31 cellular contexts compared by ENCODE assay signal in the genomic region with DNA sequence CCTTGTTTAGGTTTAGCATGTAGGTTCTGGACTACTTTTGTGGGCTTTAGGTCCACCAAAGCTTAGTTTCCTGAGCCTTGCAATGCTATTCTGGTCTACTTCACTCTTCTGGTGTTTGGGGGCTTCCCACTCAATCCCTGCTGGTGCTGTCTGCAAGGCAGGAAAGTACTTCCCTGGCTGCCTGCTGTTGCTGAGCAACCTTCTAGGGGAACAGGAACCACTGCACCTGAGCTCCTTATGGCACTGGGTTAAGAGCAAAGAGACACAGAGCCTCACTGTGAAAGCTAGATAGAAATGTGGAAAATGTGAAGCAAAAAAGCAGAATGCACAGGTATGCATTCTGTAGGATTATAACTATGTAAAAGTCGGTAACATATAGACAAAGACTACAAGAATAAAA. TPM values are rescaled to one million over a fixed set of nuclear protein-coding genes. Genes with fewer than 3 reads are reported as not detected.
"Had no signal": no experiment of that assay in that cellular context is flagged by ENCODE, and none has a peak within 500 bp of the region (broad histone marks: within the 10 kb centered on the region; RNA-seq: fewer than 3 reads in every experiment).

No MANE protein-coding gene starts in this region.

- H3K36me3 ChIP-seq: ascending aorta, cardiac muscle cell, MG63, SJCRH30 had no signal

- H3K27ac Mint-ChIP-seq: activated CD4-positive, alpha-beta T cell treated with anti-CD3 and anti-CD28 coated beads for 36 hours; activated CD4-positive, alpha-beta T cell treated with anti-CD3 and anti-CD28 coated beads, Interleukin-2, amount 10 ng/mL, durations not matched to agents 7 days and 5 days; activated naive CD4-positive, alpha-beta T cell treated with anti-CD3 and anti-CD28 coated beads, Interleukin-2, amount 50 U/mL, for 24 hours; activated naive CD8-positive, alpha-beta T cell treated with anti-CD3 and anti-CD28 coated beads, Interleukin-2, amount 10 ng/mL, durations not matched to agents 7 days and 5 days had no signal

- H3K4me1 ChIP-seq: ascending aorta, SJCRH30 had no signal

- H3K4me3 ChIP-seq: ascending aorta, cardiac muscle cell, MG63, SJCRH30, SK-N-MC had no signal

- DNase-seq: activated CD4-positive, alpha-beta T cell treated with anti-CD3 and anti-CD28 coated beads for 36 hours; activated CD4-positive, alpha-beta T cell treated with anti-CD3 and anti-CD28 coated beads, Interleukin-2, amount 10 ng/mL, durations not matched to agents 7 days and 5 days; activated CD4-positive, alpha-beta T cell treated with anti-CD3 and anti-CD28 coated beads, Interleukin-2, amount 50 U/mL, for 48 hours; activated effector memory CD4-positive, alpha-beta T cell treated with Interleukin-2 at 50 U/mL for 16 hours; activated naive CD4-positive, alpha-beta T cell; activated naive CD8-positive, alpha-beta T cell treated with anti-CD3 and anti-CD28 coated beads, Interleukin-2, amount 10 ng/mL, durations not matched to agents 7 days and 5 days; Kasumi-1; KG1; MG63; NCI-H1092; NCI-H1436 treated with DMSO at 0.1 percent for 48 hours; NCI-H1694 treated with DMSO at 0.1 percent for 48 hours; NCI-H2029; NCI-H345; NCI-H524 treated with DMSO at 0.1 percent for 48 hours; SHP77; SJCRH30; T1000 had no signal

- H3K4me1 Mint-ChIP-seq: activated CD4-positive, alpha-beta T cell treated with anti-CD3 and anti-CD28 coated beads for 36 hours; activated CD4-positive, alpha-beta T cell treated with anti-CD3 and anti-CD28 coated beads, Interleukin-2, amount 10 ng/mL, durations not matched to agents 7 days and 5 days; activated naive CD4-positive, alpha-beta T cell treated with anti-CD3 and anti-CD28 coated beads, Interleukin-2, amount 50 U/mL, for 24 hours; activated naive CD8-positive, alpha-beta T cell treated with anti-CD3 and anti-CD28 coated beads, Interleukin-2, amount 10 ng/mL, durations not matched to agents 7 days and 5 days; central memory CD8-positive, alpha-beta T cell had no signal

- ATAC-seq: activated CD4-positive, alpha-beta T cell treated with anti-CD3 and anti-CD28 coated beads for 36 hours; activated CD4-positive, CD25-positive, alpha-beta regulatory T cell treated with anti-CD3 and anti-CD28 coated beads, Interleukin-2, amount 50 U/mL, for 24 hours; Panc1 had no signal

- H3K9me3 ChIP-seq: ascending aorta, MG63, SJCRH30 had no signal

- H3K27ac ChIP-seq: ascending aorta, cardiac muscle cell, SJCRH30, SK-N-MC had no signal

- H3K36me3 Mint-ChIP-seq: activated naive CD8-positive, alpha-beta T cell treated with anti-CD3 and anti-CD28 coated beads, Interleukin-2, amount 10 ng/mL, durations not matched to agents 7 days and 5 days had no signal

- H3K9me3 Mint-ChIP-seq: activated CD4-positive, alpha-beta T cell treated with anti-CD3 and anti-CD28 coated beads, Interleukin-2, amount 10 ng/mL, durations not matched to agents 7 days and 5 days; activated naive CD4-positive, alpha-beta T cell treated with anti-CD3 and anti-CD28 coated beads, Interleukin-2, amount 50 U/mL, for 24 hours; activated naive CD8-positive, alpha-beta T cell treated with anti-CD3 and anti-CD28 coated beads, Interleukin-2, amount 10 ng/mL, durations not matched to agents 7 days and 5 days; central memory CD8-positive, alpha-beta T cell had no signal

- H3K4me3 Mint-ChIP-seq: activated CD4-positive, alpha-beta T cell treated with anti-CD3 and anti-CD28 coated beads for 36 hours; activated CD4-positive, alpha-beta T cell treated with anti-CD3 and anti-CD28 coated beads, Interleukin-2, amount 10 ng/mL, durations not matched to agents 7 days and 5 days; activated naive CD4-positive, alpha-beta T cell treated with anti-CD3 and anti-CD28 coated beads, Interleukin-2, amount 50 U/mL, for 24 hours; activated naive CD8-positive, alpha-beta T cell treated with anti-CD3 and anti-CD28 coated beads, Interleukin-2, amount 10 ng/mL, durations not matched to agents 7 days and 5 days; central memory CD8-positive, alpha-beta T cell had no signal

RNA-seq across cellular contexts. Expression of gene MPO, which starts 17.0 kb away (rescaled TPM):
- total RNA-seq: activated CD4-positive, alpha-beta T cell treated with anti-CD3 and anti-CD28 coated beads, Interleukin-2, amount 10 ng/mL, durations not matched to agents 7 days and 5 days; activated CD8-positive, alpha-beta memory T cell treated with anti-CD3 and anti-CD28 coated beads for 36 hours; activated naive CD8-positive, alpha-beta T cell treated with anti-CD3 and anti-CD28 coated beads, Interleukin-2, amount 10 ng/mL, durations not matched to agents 7 days and 5 days; cardiac muscle cell; chondrocyte; NCI-H460; T-helper 2 cell treated with Interferon-gamma antibody and Interleukin-4, amounts not matched to agents 100 ng/mL and 5 ng/mL, for 36 hours had no signal
- polyA plus RNA-seq: cardiac muscle cell had no signal

RNA-seq across cellular contexts. Expression of gene LPO, which starts 25.4 kb away (rescaled TPM):
- total RNA-seq: activated CD4-positive, alpha-beta T cell treated with anti-CD3 and anti-CD28 coated beads, Interleukin-2, amount 10 ng/mL, durations not matched to agents 7 days and 5 days; activated CD8-positive, alpha-beta memory T cell treated with anti-CD3 and anti-CD28 coated beads for 36 hours; activated naive CD8-positive, alpha-beta T cell treated with anti-CD3 and anti-CD28 coated beads, Interleukin-2, amount 10 ng/mL, durations not matched to agents 7 days and 5 days; ascending aorta; cardiac muscle cell; chondrocyte; RPMI7951; SJCRH30; T-helper 1 cell treated with Interleukin-12 subunit alpha and Interleukin-12 subunit beta and Interleukin-4 antibody, amounts not matched to agents 30 ng/mL and 1 ng/mL, for 36 hours; T-helper 2 cell treated with Interferon-gamma antibody and Interleukin-4, amounts not matched to agents 100 ng/mL and 5 ng/mL, for 36 hours had no signal
- polyA plus RNA-seq: cardiac muscle cell had no signal
